ENCODE assay signal across 14 cellular contexts in the genomic region with DNA sequence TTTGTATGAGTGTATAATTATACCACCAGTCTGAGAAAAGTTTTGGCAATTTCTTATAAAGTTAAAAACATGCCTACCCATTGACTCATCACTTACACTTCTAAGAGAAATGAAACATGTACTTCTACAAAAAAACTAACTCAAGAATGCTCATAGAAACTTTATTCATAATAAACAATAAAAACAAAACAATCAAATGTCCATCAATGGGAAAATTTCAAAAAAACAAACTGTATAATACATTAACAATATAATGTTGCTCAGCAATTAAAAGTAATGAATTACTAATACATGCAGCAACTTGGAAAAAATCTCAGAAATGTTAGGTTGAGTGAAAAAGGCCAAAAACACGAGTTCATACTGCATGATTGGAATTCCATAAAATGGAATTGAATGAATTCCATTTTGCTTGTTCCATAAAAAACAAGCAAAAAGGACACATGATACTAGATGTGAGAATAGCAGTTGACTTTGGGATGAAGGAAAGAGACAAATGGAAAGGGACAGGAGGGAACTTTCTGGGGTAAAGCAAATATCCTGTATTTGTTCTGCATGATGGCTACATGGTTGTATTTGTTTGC.
DNase-seq lines count a peak whose midpoint lies in the region; ATAC-seq and TF ChIP-seq lines count a peak whose summit lies in the region.
"Had no signal": no experiment of that assay in that cellular context is flagged by ENCODE, and none has a peak within 500 bp of the region (broad histone marks: within the 10 kb centered on the region; RNA-seq: fewer than 3 reads in every experiment).

No MANE protein-coding gene starts in this region.

- H3K36me3 ChIP-seq in BJ (ENCODE audit: control insufficient read depth, insufficient read depth, low read length) (no peaks in the 10 kb centered on the region), brain microvascular endothelial cell (replicated peaks) (no peaks in the 10 kb centered on the region), ovary (no peaks in the 10 kb centered on the region)
- H3K36me3 ChIP-seq: uterus had no signal

- H3K4me1 ChIP-seq in ovary (ENCODE audit: insufficient read depth), result no peaks in the 10 kb centered on the region
- H3K4me1 ChIP-seq: uterus had no signal

- WGBS in ovary, 3 donors, result 11 to 28% (median 12%) methylated on average over 1 of the region's 1 CpG

- H3K27me3 ChIP-seq in BJ (ENCODE audit: control insufficient read depth, insufficient read depth, low read length) (no peaks in the 10 kb centered on the region), brain microvascular endothelial cell (replicated peaks) (no peaks in the 10 kb centered on the region), ovary (no peaks in the 10 kb centered on the region)
- H3K27me3 ChIP-seq: uterus had no signal

- POLR2A ChIA-PET in BJ (lab: Charles Lee), result no interaction called here

- H3K27ac Mint-ChIP-seq in stimulated activated effector memory CD8-positive, alpha-beta T cell treated with anti-CD3 and anti-CD28 coated beads, Interleukin-12 subunit alpha, Interleukin-12 subunit beta, amount 100 ng/mL, for 72 hours, result no peak overlapping the region

- no peak for TF ChIP-seq EP300 in ovary (IDR thresholded peaks at IDR 0.05)

- DNase-seq in BJ (ENCODE audit: low read depth) (peak; percentile 65), LNCaP clone FGC (ENCODE audit: low read depth) (peak; percentile 13), brain microvascular endothelial cell (no peak), lung microvascular endothelial cell (ENCODE audit: low read depth in 2 of 2) (peak; percentile 47 to 80), ovary (no peak)
- no peak for DNase-seq in stimulated activated CD4-positive, alpha-beta T cell treated with anti-CD3 and anti-CD28 coated beads, Interleukin-2, amount 100 ng/mL, for 48 hours
- no peak for DNase-seq in stimulated activated effector memory CD8-positive, alpha-beta T cell treated with anti-CD3 and anti-CD28 coated beads, Interleukin-12 subunit alpha, Interleukin-12 subunit beta, amount 100 ng/mL, for 72 hours (ENCODE audit: low spot score in 2 of 2)
- DNase-seq: activated CD4-positive, alpha-beta T cell treated with anti-CD3 and anti-CD28 coated beads for 1 hour; islet precursor cell; NCI-H187 treated with DMSO at 0.1 percent for 48 hours; stimulated activated naive CD4-positive, alpha-beta T cell treated with Interleukin-2 at 50 U/mL for 16 hours; uterus had no signal

- TF ChIP-seq CTCF in BJ (IDR thresholded peaks at IDR 0.05; ENCODE audit: insufficient read depth, low read depth, low read length) (no peak), LNCaP clone FGC (IDR thresholded peaks at IDR 0.05; ENCODE audit: control insufficient read depth, extremely low read depth, insufficient read depth) (no peak), brain microvascular endothelial cell (IDR thresholded peaks at IDR 0.05; ENCODE audit: low read depth, low read length, missing control alignments) (no peak), ovary (IDR thresholded peaks at IDR 0.05) (no peak)

- in situ Hi-C loops in brain microvascular endothelial cell (cut with HindIII; ENCODE audit: low pct_ligation_motif_present, low sequenced_read_pairs), result no loop called here

- peak overlapping the region; percentile 73 for H3K27ac ChIP-seq in brain microvascular endothelial cell
- no peak overlapping the region for H3K27ac ChIP-seq in ovary
- H3K27ac ChIP-seq: C4-2B, uterus had no signal

- CTCF ChIA-PET in BJ (lab: Yijun Ruan, JAX), result no interaction called here

- intact Hi-C loops in ovary (cut with DNase I), result no loop called here

- H3K4me3 Mint-ChIP-seq in stimulated activated effector memory CD8-positive, alpha-beta T cell treated with anti-CD3 and anti-CD28 coated beads, Interleukin-12 subunit alpha, Interleukin-12 subunit beta, amount 100 ng/mL, for 72 hours, result no peak overlapping the region

- no peaks in the 10 kb centered on the region for H3K9me3 ChIP-seq in ovary
- H3K9me3 ChIP-seq: uterus had no signal

- no peaks in the 10 kb centered on the region for H3K36me3 Mint-ChIP-seq in stimulated activated effector memory CD8-positive, alpha-beta T cell treated with anti-CD3 and anti-CD28 coated beads, Interleukin-12 subunit alpha, Interleukin-12 subunit beta, amount 100 ng/mL, for 72 hours

- H3K4me1 Mint-ChIP-seq in stimulated activated effector memory CD8-positive, alpha-beta T cell treated with anti-CD3 and anti-CD28 coated beads, Interleukin-12 subunit alpha, Interleukin-12 subunit beta, amount 100 ng/mL, for 72 hours, result no peaks in the 10 kb centered on the region

- ATAC-seq in HG02610 (IDR thresholded peaks at IDR 0.05; ENCODE audit: unreplicated experiment), result no peak
- no peak for ATAC-seq in stimulated activated effector memory CD8-positive, alpha-beta T cell treated with anti-CD3 and anti-CD28 coated beads, Interleukin-12 subunit alpha, Interleukin-12 subunit beta, amount 100 ng/mL, for 72 hours

- no peak overlapping the region for H3K4me3 ChIP-seq in BJ (ENCODE audit: low read depth, low read length)
- H3K4me3 ChIP-seq in LNCaP clone FGC (ENCODE audit: low read depth, low read length), result no peak overlapping the region
- no peak overlapping the region for H3K4me3 ChIP-seq in brain microvascular endothelial cell (ENCODE audit: low read depth, low read length)
- H3K4me3 ChIP-seq in ovary, result no peak overlapping the region
- H3K4me3 ChIP-seq: uterus had no signal

- no peak for TF ChIP-seq POLR2A in ovary (IDR thresholded peaks at IDR 0.05)

- peaks cover 20% of the 10 kb centered on the region for H3K9me3 Mint-ChIP-seq in stimulated activated effector memory CD8-positive, alpha-beta T cell treated with anti-CD3 and anti-CD28 coated beads, Interleukin-12 subunit alpha, Interleukin-12 subunit beta, amount 100 ng/mL, for 72 hours

Comparison
In these comparisons a context has a peak if more than half of its experiments do, and no peak if none do; other contexts are left out.
1. DNase-seq: peak in BJ (single experiment), LNCaP clone FGC (single experiment) and lung microvascular endothelial cell (2 of 2); none in brain microvascular endothelial cell (single experiment), stimulated activated CD4-positive, alpha-beta T cell treated with anti-CD3 and anti-CD28 coated beads, Interleukin-2, amount 100 ng/mL, for 48 hours (0 of 2), ovary (0 of 5) and stimulated activated effector memory CD8-positive, alpha-beta T cell treated with anti-CD3 and anti-CD28 coated beads, Interleukin-12 subunit alpha, Interleukin-12 subunit beta, amount 100 ng/mL, for 72 hours (0 of 2).